13 cellular contexts compared by ENCODE assay signal in the genomic region with DNA sequence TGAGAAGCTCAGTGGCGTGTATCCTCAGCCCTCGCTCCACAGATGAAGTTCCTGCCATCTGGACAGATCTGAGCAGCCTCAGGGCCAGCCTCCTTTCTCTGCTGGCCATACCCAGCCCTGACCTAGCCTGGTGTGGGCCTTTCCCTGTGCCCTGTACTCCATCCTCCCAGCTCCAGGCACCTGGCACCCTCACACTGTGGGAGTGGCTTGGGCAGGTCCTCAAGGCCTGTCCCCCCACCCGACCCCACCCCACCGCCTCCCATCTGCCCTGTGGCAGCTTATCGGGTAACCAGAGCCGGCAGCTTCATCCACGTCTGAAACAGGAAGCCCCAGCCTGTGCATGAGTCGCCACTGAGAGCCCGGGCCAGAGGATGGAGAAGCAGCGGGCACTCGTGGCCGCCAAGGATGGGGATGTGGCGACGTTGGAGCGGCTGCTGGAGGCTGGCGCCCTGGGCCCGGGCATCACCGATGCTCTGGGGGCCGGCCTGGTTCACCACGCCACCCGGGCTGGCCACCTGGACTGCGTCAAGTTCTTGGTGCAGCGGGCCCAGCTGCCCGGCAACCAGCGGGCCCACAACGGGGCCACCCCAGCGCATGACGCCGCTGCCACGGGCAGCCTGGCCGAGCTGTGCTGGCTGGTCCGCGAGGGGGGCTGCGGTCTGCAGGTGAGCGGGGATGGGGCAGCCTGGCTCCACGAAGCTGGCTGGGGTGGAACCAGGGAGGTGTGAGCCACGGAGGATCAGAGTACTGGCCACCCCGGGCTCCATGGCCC. TPM values are rescaled to one million over a fixed set of nuclear protein-coding genes. Genes with fewer than 3 reads are reported as not detected.
DNase-seq lines count a peak whose midpoint lies in the region; ATAC-seq, FAIRE-seq and TF ChIP-seq lines count a peak whose summit lies in the region.
"Had no signal": no experiment of that assay in that cellular context is flagged by ENCODE, and none has a peak within 500 bp of the region (broad histone marks: within the 10 kb centered on the region; RNA-seq: fewer than 3 reads in every experiment).

A gene with protein sequence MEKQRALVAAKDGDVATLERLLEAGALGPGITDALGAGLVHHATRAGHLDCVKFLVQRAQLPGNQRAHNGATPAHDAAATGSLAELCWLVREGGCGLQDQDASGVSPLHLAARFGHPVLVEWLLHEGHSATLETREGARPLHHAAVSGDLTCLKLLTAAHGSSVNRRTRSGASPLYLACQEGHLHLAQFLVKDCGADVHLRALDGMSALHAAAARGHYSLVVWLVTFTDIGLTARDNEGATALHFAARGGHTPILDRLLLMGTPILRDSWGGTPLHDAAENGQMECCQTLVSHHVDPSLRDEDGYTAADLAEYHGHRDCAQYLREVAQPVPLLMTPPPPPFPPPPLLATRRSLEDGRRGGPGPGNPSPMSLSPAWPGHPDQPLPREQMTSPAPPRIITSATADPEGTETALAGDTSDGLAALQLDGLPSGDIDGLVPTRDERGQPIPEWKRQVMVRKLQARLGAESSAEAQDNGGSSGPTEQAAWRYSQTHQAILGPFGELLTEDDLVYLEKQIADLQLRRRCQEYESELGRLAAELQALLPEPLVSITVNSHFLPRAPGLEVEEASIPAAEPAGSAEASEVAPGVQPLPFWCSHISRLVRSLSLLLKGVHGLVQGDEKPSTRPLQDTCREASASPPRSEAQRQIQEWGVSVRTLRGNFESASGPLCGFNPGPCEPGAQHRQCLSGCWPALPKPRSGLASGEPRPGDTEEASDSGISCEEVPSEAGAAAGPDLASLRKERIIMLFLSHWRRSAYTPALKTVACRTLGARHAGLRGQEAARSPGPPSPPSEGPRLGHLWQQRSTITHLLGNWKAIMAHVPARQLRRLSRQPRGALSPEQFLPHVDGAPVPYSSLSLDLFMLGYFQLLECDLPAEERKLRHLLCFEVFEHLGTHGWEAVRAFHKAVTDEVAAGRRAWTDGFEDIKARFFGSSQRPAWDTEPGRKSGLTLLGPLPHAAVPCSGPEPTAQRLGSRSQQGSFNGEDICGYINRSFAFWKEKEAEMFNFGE (plus strand): TSS at position 292 of the 772 bp plus-strand sequence. CDS start 80 bp downstream, at position 372.

- H3K36me3 ChIP-seq in A673 (ENCODE audit: insufficient read depth, low read length, poor library complexity, severe bottlenecking), result peaks cover 3% of the 10 kb centered on the region
- H3K36me3 ChIP-seq in HCT116 (ENCODE audit: control insufficient read depth in 1 of 2, insufficient read depth in 2 of 2, low read length in 2 of 2), result no peaks in the 10 kb centered on the region
- 0 out of 5 replicates have a peak, but pooled peaks cover 0 to 2% of the 10 kb centered on the region in 2 experiments for H3K36me3 ChIP-seq in HepG2 (replicated peaks in 1 of 2; ENCODE audit: control insufficient read depth in 1 of 2, insufficient read depth in 2 of 2, low read length in 2 of 2)
- H3K36me3 ChIP-seq: brain microvascular endothelial cell had no signal

- intact Hi-C loops in A673 (cut with micrococcal nuclease; ENCODE audit: unreplicated experiment) (no loop called here), HCT116 (cut with micrococcal nuclease) (no loop called here), HepG2 (cut with micrococcal nuclease; ENCODE audit: unreplicated experiment) (no loop called here)

- CTCF ChIA-PET in A673 (lab: Charles Lee) (no interaction called here), HCT116 (lab: Charles Lee) (no interaction called here), HepG2 (lab: Yijun Ruan, JAX; ENCODE audit: low intra/inter-chr PET ratio, low total read pairs) (no interaction called here)

- H3K9ac ChIP-seq in HCT116 (ENCODE audit: low read length) (no peak within 1 kb of the TSS), HepG2 (ENCODE audit: insufficient read depth, low read depth, low read length) (no peak within 1 kb of the TSS)

- RAD21 ChIA-PET in HCT116 (lab: Charles Lee; ENCODE audit: low non-redundant PET in 1 of 2, low total read pairs in 2 of 2, uncharacterized antibody in 2 of 2, unreplicated experiment in 2 of 2), result no interaction called here

- FAIRE-seq in HepG2 (lab: Jason Lieb, UNC), result no peak

- no peak within 1 kb of the TSS for H3K4me3 Mint-ChIP-seq in HFFc6

- TF ChIP-seq POLR2A in HCT116 (IDR thresholded peaks at IDR 0.05; ENCODE audit: borderline replicate concordance, extremely low read depth, insufficient read depth, insufficient read length), result no peak
- TF ChIP-seq POLR2A in HepG2 (IDR thresholded peaks at IDR 0.05; ENCODE audit: insufficient read depth in 1 of 2, low read depth in 2 of 2, low read length in 2 of 2), result no peak

- H3K4me2 ChIP-seq in HCT116 (ENCODE audit: low read length), result peak within 1 kb of the TSS; percentile 50; the same call in 1 of the 2 replicates
- H3K4me2 ChIP-seq in HepG2 (ENCODE audit: low read depth, low read length), result no peak within 1 kb of the TSS

- ATAC-seq in HCT116 (no peak), SK-N-SH treated with all-trans-retinoic acid at 6 μM for 48 hours (peak; percentile 38), HepG2 (no peak)

- H3K79me2 ChIP-seq in HCT116 (ENCODE audit: insufficient read depth, low read length), result no peaks in the 10 kb centered on the region
- no peaks in the 10 kb centered on the region for H3K79me2 ChIP-seq in HepG2 (ENCODE audit: insufficient read depth, low read length)

- no peak within 1 kb of the TSS for H3K27ac Mint-ChIP-seq in HFFc6

- BruUV-seq in A673 (replicated peaks; lab: Mats Ljungman, UMichigan) (no TSS peak), HCT116 (replicated peaks; lab: Mats Ljungman, UMichigan) (no TSS peak), HepG2 (replicated peaks; lab: Mats Ljungman, UMichigan) (no TSS peak)

- H3K4me1 ChIP-seq in A673 (ENCODE audit: insufficient read depth, low read length, poor library complexity, severe bottlenecking) (peaks cover 19% of the 10 kb centered on the region), HCT116 (ENCODE audit: control insufficient read depth in 1 of 2, insufficient read depth in 2 of 2, low read length in 2 of 2) (peaks cover 6 to 15% of the 10 kb centered on the region in 2 experiments; a peak in 3 of 4 replicates), HepG2 (ENCODE audit: insufficient read depth, low read length) (peaks cover 14% of the 10 kb centered on the region; the same call in 1 of the 2 replicates)

- peak within 1 kb of the TSS; percentile 76 for H3K27ac ChIP-seq in A673 (ENCODE audit: low read depth, low read length, poor library complexity, severe bottlenecking)
- H3K27ac ChIP-seq in HCT116 (ENCODE audit: low read depth, low read length), result peak within 1 kb of the TSS; percentile 69
- no peak within 1 kb of the TSS for H3K27ac ChIP-seq in HepG2 (ENCODE audit: extremely low read length, insufficient read depth, low read length)
- H3K27ac ChIP-seq: brain microvascular endothelial cell had no signal

- H3K9me3 ChIP-seq in A673 (ENCODE audit: low read depth, low read length, poor library complexity, severe bottlenecking), result no peaks in the 10 kb centered on the region
- no peaks in the 10 kb centered on the region for H3K9me3 ChIP-seq in HCT116 (ENCODE audit: control insufficient read depth in 1 of 2, insufficient read depth in 1 of 2, low read depth in 1 of 2, low read length in 2 of 2)
- H3K9me3 ChIP-seq in HepG2 (ENCODE audit: low read length), result no peaks in the 10 kb centered on the region

- no peaks in the 10 kb centered on the region for H3K27me3 ChIP-seq in A673 (replicated peaks; ENCODE audit: insufficient read depth, low read depth, low read length, poor library complexity)
- H3K27me3 ChIP-seq in HCT116 (ENCODE audit: insufficient read depth, low read length), result no peaks in the 10 kb centered on the region
- peaks cover 4 to 37% of the 10 kb centered on the region in 2 experiments for H3K27me3 ChIP-seq in HepG2 (ENCODE audit: control insufficient read depth in 1 of 2, insufficient read depth in 2 of 2, low read length in 2 of 2)
- H3K27me3 ChIP-seq: brain microvascular endothelial cell had no signal

- peaks cover under 1% of the 10 kb centered on the region for H3K27me3 Mint-ChIP-seq in HFFc6 (ENCODE audit: insufficient read depth)

- TF ChIP-seq RAD21 in HCT116 (IDR thresholded peaks at IDR 0.05; ENCODE audit: low read depth) (no peak), HepG2 (CRISPR knock-in tag; IDR thresholded peaks at IDR 0.05) (no peak)

- POLR2A ChIA-PET in A673 (lab: Charles Lee; ENCODE audit: low non-redundant PET) (no interaction called here), HCT116 (lab: Charles Lee) (no interaction called here), HepG2 (lab: Yijun Ruan, JAX) (no interaction called here)

- H3K36me3 Mint-ChIP-seq in HFFc6 (ENCODE audit: low read depth), result no peaks in the 10 kb centered on the region

- TF ChIP-seq CTCF in A673 (conservative IDR thresholded peaks at IDR 0.05; ENCODE audit: low read depth, low read length), result no peak
- no peak for TF ChIP-seq CTCF in HCT116 (IDR thresholded peaks at IDR 0.05 in 2 of 3, conservative IDR thresholded peaks at IDR 0.05 in 1 of 3; ENCODE audit: borderline replicate concordance in 1 of 3, insufficient read depth in 1 of 3, low read depth in 2 of 3, low read length in 2 of 3)
- no peak for TF ChIP-seq CTCF in HepG2 (CRISPR knock-in tag; IDR thresholded peaks at IDR 0.05)
- TF ChIP-seq CTCF in HFFc6 (IDR thresholded peaks at IDR 0.05), result no peak

- no peaks in the 10 kb centered on the region for H3K4me1 Mint-ChIP-seq in HFFc6 (ENCODE audit: low read depth)

- no peaks in the 10 kb centered on the region for H3K9me3 Mint-ChIP-seq in HFFc6

- H2AFZ ChIP-seq in HCT116 (ENCODE audit: low read depth, low read length, poor library complexity, severe bottlenecking), result no peak within 1 kb of the TSS
- no peak within 1 kb of the TSS for H2AFZ ChIP-seq in HepG2 (ENCODE audit: low read length)

- in situ Hi-C loops in HepG2 (cut with HindIII; ENCODE audit: extremely low pct_ligation_motif_present, low pct_unique_long_range_greater_than_20kb), result no loop called here

- H4K20me1 ChIP-seq in HCT116 (ENCODE audit: insufficient read depth) (no peaks in the 10 kb centered on the region), HepG2 (ENCODE audit: insufficient read depth, low read length) (no peaks in the 10 kb centered on the region)

- TF ChIP-seq EP300 in HepG2 (IDR thresholded peaks at IDR 0.05; ENCODE audit: low read depth in 2 of 2, low read length in 2 of 2), result no peak
- no peak for TF ChIP-seq EP300 in HepG2 (CRISPR knock-in tag; IDR thresholded peaks at IDR 0.05; ENCODE audit: borderline replicate concordance)

- H3K4me3 ChIP-seq in A673 (ENCODE audit: low read depth, low read length, poor library complexity, severe bottlenecking), result no peak within 1 kb of the TSS
- H3K4me3 ChIP-seq in HCT116 (replicated peaks in 1 of 2; ENCODE audit: low read depth in 1 of 2, low read length in 2 of 2), result no peak within 1 kb of the TSS
- H3K4me3 ChIP-seq in HepG2 (replicated peaks in 1 of 3; ENCODE audit: insufficient read depth in 1 of 3, low read depth in 2 of 3, low read length in 3 of 3), result no peak within 1 kb of the TSS

- 81% methylated on average over 28 of the region's 38 CpGs for WGBS in HepG2 (ENCODE audit: low lambda C conversion rate)

- DNase-seq in A673 (ENCODE audit: low spot score) (no peak), HCT116 (ENCODE audit: low read depth, low spot score) (no peak), HepG2 (ENCODE audit: low spot score) (no peak), superior temporal gyrus (ENCODE audit: extremely low spot score) (no peak), HT-29 (ENCODE audit: low spot score) (no peak), KG1 (lab: John Stamatoyannopoulos, UW) (no peak), HFFc6 (no peak)
- DNase-seq: activated CD4-positive, alpha-beta T cell treated with anti-CD3 and anti-CD28 coated beads for 4 hours; brain microvascular endothelial cell; foreskin fibroblast; NCI-H2227 treated with DMSO at 0.1 percent for 48 hours; stimulated activated CD4-positive, alpha-beta T cell treated with anti-CD3 and anti-CD28 coated beads, Interleukin-4, amount 100 ng/mL, for 1 hour had no signal

- no peaks in the 10 kb centered on the region for H3K9me2 ChIP-seq in HCT116 (ENCODE audit: insufficient read depth)

RNA-seq across cellular contexts. Expression of the gene that starts here (rescaled TPM):
- 0.30 and 0.72 TPM in 2 replicates for total RNA-seq in A673 (2021)
- 0.22 TPM for total RNA-seq in HCT116 (2021; ENCODE audit: unreplicated experiment)
- polyA plus RNA-seq in HCT116 (2012), result 0.05 and 0.09 TPM in 2 replicates
- 0.35 and 0.80 TPM in 2 replicates for total RNA-seq in HepG2 (2016; rRNA removed; fragmentation: Illumina TruSeq; extraction: Trizol)
- 0.09 TPM in 1 of 2 replicates, not detected in the other for total RNA-seq in HepG2 (2016; cell fraction: cytosol; rRNA removed; fragmentation: Illumina TruSeq; extraction: Trizol; ENCODE audit: low read depth)
- 0.51 and 1.2 TPM in 2 replicates for total RNA-seq in HepG2 (2016; cell fraction: insoluble cytoplasmic fraction; rRNA removed; fragmentation: Illumina TruSeq; extraction: Trizol)
- 0.34 and 0.38 TPM in 2 replicates for total RNA-seq in HepG2 (2016; cell fraction: membrane; rRNA removed; fragmentation: Illumina TruSeq; extraction: Trizol)
- 0.47 and 0.62 TPM in 2 replicates for total RNA-seq in HepG2 (2016; cell fraction: nucleus; rRNA removed; fragmentation: Illumina TruSeq; extraction: Trizol)
- 0.42 and 0.45 TPM in 2 replicates for polyA plus RNA-seq in HepG2 (2011; rRNA removed)
- 0.29 and 0.58 TPM in 2 replicates for polyA plus RNA-seq in HepG2 (2011; cell fraction: cytosol; rRNA removed)
- 2.1 TPM in 2 replicates for polyA plus RNA-seq in HepG2 (2011; cell fraction: nucleus; rRNA removed)
- polyA plus RNA-seq in HepG2 (2012), result 0.66 and 0.68 TPM in 2 replicates
- 0.03 and 0.12 TPM in 2 replicates for polyA plus RNA-seq in HepG2 (2016; cell fraction: cytosol; fragmentation: Illumina TruSeq; extraction: Trizol; ENCODE audit: low read depth)
- 0.39 and 0.45 TPM in 2 replicates for polyA plus RNA-seq in HepG2 (2016; cell fraction: insoluble cytoplasmic fraction; fragmentation: Illumina TruSeq; extraction: Trizol; ENCODE audit: low read depth)
- 0.17 and 0.19 TPM in 2 replicates for polyA plus RNA-seq in HepG2 (2016; cell fraction: membrane; fragmentation: Illumina TruSeq; extraction: Trizol; ENCODE audit: low read depth)
- 0.68 and 1.8 TPM in 2 replicates for polyA plus RNA-seq in HepG2 (2016; cell fraction: nucleus; fragmentation: Illumina TruSeq; extraction: Trizol; ENCODE audit: insufficient read depth, low read depth)
- polyA minus RNA-seq in HepG2 (2011; rRNA and poly(A)+ RNA removed; ENCODE audit: low replicate concordance), result 0.05 and 1.2 TPM in 2 replicates
- 0.40 and 0.53 TPM in 2 replicates for polyA minus RNA-seq in HepG2 (2011; cell fraction: cytosol; rRNA and poly(A)+ RNA removed)
- polyA minus RNA-seq in HepG2 (2011; cell fraction: nucleus; rRNA and poly(A)+ RNA removed), result 0.39 and 0.50 TPM in 2 replicates
- not detected in 2 replicates for total RNA-seq in HT-29 (2014; rRNA removed; shearing (Covaris generic))
- 1 to 10 TPM; 1.0 to 3.0 (median 2.6) TPM for total RNA-seq in HFFc6 (2021; fragmentation: NEBNext Ultra II Directional; extraction: Animal tissue kit (Norgen Biotek cat#: 25700))
